1 cellular context compared by ENCODE assay signal in the genomic region with DNA sequence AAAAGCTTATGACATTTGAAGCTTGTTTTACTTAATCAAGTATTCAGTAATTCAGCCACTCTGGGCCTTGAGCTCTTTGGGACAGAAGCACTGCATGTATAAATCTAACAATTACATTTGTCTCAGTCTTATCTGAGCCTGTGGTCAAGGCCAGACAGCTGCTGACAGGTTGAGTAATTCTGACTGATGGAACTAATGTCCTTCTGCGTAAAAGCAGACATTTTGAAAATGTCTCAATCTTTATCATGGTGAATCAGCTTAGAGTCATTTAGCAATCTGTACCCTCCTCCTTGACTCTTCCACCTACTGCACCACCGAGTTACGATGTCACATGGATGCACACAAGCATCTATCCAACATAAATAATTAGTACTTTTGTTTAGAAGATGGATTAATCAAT.
TF ChIP-seq lines count a peak whose summit lies in the region.

No MANE protein-coding gene starts in this region.

TF ChIP-seq in K562, 482 proteins besides CTCF, POLR2A, EP300 and RAD21 (continued from another document and continues in another):
- TF ChIP-seq, protein P1, sequence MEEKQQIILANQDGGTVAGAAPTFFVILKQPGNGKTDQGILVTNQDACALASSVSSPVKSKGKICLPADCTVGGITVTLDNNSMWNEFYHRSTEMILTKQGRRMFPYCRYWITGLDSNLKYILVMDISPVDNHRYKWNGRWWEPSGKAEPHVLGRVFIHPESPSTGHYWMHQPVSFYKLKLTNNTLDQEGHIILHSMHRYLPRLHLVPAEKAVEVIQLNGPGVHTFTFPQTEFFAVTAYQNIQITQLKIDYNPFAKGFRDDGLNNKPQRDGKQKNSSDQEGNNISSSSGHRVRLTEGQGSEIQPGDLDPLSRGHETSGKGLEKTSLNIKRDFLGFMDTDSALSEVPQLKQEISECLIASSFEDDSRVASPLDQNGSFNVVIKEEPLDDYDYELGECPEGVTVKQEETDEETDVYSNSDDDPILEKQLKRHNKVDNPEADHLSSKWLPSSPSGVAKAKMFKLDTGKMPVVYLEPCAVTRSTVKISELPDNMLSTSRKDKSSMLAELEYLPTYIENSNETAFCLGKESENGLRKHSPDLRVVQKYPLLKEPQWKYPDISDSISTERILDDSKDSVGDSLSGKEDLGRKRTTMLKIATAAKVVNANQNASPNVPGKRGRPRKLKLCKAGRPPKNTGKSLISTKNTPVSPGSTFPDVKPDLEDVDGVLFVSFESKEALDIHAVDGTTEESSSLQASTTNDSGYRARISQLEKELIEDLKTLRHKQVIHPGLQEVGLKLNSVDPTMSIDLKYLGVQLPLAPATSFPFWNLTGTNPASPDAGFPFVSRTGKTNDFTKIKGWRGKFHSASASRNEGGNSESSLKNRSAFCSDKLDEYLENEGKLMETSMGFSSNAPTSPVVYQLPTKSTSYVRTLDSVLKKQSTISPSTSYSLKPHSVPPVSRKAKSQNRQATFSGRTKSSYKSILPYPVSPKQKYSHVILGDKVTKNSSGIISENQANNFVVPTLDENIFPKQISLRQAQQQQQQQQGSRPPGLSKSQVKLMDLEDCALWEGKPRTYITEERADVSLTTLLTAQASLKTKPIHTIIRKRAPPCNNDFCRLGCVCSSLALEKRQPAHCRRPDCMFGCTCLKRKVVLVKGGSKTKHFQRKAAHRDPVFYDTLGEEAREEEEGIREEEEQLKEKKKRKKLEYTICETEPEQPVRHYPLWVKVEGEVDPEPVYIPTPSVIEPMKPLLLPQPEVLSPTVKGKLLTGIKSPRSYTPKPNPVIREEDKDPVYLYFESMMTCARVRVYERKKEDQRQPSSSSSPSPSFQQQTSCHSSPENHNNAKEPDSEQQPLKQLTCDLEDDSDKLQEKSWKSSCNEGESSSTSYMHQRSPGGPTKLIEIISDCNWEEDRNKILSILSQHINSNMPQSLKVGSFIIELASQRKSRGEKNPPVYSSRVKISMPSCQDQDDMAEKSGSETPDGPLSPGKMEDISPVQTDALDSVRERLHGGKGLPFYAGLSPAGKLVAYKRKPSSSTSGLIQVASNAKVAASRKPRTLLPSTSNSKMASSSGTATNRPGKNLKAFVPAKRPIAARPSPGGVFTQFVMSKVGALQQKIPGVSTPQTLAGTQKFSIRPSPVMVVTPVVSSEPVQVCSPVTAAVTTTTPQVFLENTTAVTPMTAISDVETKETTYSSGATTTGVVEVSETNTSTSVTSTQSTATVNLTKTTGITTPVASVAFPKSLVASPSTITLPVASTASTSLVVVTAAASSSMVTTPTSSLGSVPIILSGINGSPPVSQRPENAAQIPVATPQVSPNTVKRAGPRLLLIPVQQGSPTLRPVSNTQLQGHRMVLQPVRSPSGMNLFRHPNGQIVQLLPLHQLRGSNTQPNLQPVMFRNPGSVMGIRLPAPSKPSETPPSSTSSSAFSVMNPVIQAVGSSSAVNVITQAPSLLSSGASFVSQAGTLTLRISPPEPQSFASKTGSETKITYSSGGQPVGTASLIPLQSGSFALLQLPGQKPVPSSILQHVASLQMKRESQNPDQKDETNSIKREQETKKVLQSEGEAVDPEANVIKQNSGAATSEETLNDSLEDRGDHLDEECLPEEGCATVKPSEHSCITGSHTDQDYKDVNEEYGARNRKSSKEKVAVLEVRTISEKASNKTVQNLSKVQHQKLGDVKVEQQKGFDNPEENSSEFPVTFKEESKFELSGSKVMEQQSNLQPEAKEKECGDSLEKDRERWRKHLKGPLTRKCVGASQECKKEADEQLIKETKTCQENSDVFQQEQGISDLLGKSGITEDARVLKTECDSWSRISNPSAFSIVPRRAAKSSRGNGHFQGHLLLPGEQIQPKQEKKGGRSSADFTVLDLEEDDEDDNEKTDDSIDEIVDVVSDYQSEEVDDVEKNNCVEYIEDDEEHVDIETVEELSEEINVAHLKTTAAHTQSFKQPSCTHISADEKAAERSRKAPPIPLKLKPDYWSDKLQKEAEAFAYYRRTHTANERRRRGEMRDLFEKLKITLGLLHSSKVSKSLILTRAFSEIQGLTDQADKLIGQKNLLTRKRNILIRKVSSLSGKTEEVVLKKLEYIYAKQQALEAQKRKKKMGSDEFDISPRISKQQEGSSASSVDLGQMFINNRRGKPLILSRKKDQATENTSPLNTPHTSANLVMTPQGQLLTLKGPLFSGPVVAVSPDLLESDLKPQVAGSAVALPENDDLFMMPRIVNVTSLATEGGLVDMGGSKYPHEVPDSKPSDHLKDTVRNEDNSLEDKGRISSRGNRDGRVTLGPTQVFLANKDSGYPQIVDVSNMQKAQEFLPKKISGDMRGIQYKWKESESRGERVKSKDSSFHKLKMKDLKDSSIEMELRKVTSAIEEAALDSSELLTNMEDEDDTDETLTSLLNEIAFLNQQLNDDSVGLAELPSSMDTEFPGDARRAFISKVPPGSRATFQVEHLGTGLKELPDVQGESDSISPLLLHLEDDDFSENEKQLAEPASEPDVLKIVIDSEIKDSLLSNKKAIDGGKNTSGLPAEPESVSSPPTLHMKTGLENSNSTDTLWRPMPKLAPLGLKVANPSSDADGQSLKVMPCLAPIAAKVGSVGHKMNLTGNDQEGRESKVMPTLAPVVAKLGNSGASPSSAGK (IDR thresholded peaks at IDR 0.05): 0 out of 2 replicates have a peak, but pooled peaks have one; percentile 6
- TF ChIP-seq, protein P2, sequence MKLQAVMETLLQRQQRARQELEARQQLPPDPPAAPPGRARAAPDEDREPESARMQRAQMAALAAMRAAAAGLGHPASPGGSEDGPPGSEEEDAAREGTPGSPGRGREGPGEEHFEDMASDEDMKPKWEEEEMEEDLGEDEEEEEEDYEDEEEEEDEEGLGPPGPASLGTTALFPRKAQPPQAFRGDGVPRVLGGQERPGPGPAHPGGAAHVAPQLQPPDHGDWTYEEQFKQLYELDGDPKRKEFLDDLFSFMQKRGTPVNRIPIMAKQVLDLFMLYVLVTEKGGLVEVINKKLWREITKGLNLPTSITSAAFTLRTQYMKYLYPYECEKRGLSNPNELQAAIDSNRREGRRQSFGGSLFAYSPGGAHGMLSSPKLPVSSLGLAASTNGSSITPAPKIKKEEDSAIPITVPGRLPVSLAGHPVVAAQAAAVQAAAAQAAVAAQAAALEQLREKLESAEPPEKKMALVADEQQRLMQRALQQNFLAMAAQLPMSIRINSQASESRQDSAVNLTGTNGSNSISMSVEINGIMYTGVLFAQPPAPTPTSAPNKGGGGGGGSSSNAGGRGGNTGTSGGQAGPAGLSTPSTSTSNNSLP (IDR thresholded peaks at IDR 0.05; ENCODE audit: borderline replicate concordance, low read depth, low read length): peak; percentile 95; the same call in 1 of the 2 replicates
- TF ChIP-seq ESRRA (IDR thresholded peaks at IDR 0.05; ENCODE audit: borderline replicate concordance, low read depth) (peak; percentile 98; the same call in 1 of the 2 replicates), MCM3 (IDR thresholded peaks at IDR 0.05) (no peak), JUND (IDR thresholded peaks at IDR 0.05; ENCODE audit: borderline replicate concordance, low read depth, low read length) (peak; percentile 92), JUND (tag; IDR thresholded peaks at IDR 0.05; ENCODE audit: borderline replicate concordance, low read depth, low read length) (peak; percentile 87; the same call in 2 of the 3 replicates), ZNF263 (CRISPR knock-in tag; IDR thresholded peaks at IDR 0.05; ENCODE audit: borderline replicate concordance) (0 out of 2 replicates have a peak, but pooled peaks have one; percentile 7), DNMT1 (IDR thresholded peaks at IDR 0.05) (no peak), KHSRP (IDR thresholded peaks at IDR 0.05) (peak; percentile 95), IFI16 (CRISPR knock-in tag; IDR thresholded peaks at IDR 0.05) (no peak), YY1 (IDR thresholded peaks at IDR 0.05; ENCODE audit: borderline replicate concordance in 1 of 3, control insufficient read depth in 1 of 3, extremely low read depth in 1 of 3, insufficient read depth in 3 of 3, insufficient read length in 1 of 3, insufficient replicate concordance in 2 of 3, low read depth in 1 of 3, low read length in 2 of 3) (peak in 1 of 3 experiments; percentile 81), ZNF41 (CRISPR knock-in tag; conservative IDR thresholded peaks at IDR 0.05) (peak; percentile 84), ZNF274 (IDR thresholded peaks at IDR 0.05; ENCODE audit: borderline replicate concordance, low read depth, low read length) (peak; percentile 55; the same call in 1 of the 2 replicates), MYNN (IDR thresholded peaks at IDR 0.05) (peak; percentile 68), MYNN (CRISPR knock-in tag; IDR thresholded peaks at IDR 0.05) (no peak), CBX1 (IDR thresholded peaks at IDR 0.05; ENCODE audit: low read depth) (peak; percentile 45; the same call in 1 of the 2 replicates), NR2C1 (IDR thresholded peaks at IDR 0.05) (peak; percentile 52), NR2C1 (tag; IDR thresholded peaks at IDR 0.05) (peak; percentile 77), ETV1 (tag; conservative IDR thresholded peaks at IDR 0.05; ENCODE audit: low read depth) (peak; percentile 63), TEAD1 (CRISPR knock-in tag; IDR thresholded peaks at IDR 0.05) (peak in 1 of 2 experiments; percentile 97; a peak in 2 of 4 replicates), FOXK2 (conservative IDR thresholded peaks at IDR 0.05 in 1 of 2, IDR thresholded peaks at IDR 0.05 in 1 of 2; ENCODE audit: low read depth in 2 of 2) (peak in 1 of 2 experiments; percentile 33; a peak in 1 of 4 replicates)
- TF ChIP-seq, protein P3, sequence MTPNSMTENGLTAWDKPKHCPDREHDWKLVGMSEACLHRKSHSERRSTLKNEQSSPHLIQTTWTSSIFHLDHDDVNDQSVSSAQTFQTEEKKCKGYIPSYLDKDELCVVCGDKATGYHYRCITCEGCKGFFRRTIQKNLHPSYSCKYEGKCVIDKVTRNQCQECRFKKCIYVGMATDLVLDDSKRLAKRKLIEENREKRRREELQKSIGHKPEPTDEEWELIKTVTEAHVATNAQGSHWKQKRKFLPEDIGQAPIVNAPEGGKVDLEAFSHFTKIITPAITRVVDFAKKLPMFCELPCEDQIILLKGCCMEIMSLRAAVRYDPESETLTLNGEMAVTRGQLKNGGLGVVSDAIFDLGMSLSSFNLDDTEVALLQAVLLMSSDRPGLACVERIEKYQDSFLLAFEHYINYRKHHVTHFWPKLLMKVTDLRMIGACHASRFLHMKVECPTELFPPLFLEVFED (CRISPR knock-in tag; conservative IDR thresholded peaks at IDR 0.05): peak; percentile 97
- TF ChIP-seq, protein P4, sequence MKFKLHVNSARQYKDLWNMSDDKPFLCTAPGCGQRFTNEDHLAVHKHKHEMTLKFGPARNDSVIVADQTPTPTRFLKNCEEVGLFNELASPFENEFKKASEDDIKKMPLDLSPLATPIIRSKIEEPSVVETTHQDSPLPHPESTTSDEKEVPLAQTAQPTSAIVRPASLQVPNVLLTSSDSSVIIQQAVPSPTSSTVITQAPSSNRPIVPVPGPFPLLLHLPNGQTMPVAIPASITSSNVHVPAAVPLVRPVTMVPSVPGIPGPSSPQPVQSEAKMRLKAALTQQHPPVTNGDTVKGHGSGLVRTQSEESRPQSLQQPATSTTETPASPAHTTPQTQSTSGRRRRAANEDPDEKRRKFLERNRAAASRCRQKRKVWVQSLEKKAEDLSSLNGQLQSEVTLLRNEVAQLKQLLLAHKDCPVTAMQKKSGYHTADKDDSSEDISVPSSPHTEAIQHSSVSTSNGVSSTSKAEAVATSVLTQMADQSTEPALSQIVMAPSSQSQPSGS (CRISPR knock-in tag; IDR thresholded peaks at IDR 0.05): no peak
- TF ChIP-seq, protein P5, sequence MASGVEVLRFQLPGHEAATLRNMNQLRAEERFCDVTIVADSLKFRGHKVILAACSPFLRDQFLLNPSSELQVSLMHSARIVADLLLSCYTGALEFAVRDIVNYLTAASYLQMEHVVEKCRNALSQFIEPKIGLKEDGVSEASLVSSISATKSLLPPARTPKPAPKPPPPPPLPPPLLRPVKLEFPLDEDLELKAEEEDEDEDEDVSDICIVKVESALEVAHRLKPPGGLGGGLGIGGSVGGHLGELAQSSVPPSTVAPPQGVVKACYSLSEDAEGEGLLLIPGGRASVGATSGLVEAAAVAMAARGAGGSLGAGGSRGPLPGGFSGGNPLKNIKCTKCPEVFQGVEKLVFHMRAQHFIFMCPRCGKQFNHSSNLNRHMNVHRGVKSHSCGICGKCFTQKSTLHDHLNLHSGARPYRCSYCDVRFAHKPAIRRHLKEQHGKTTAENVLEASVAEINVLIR (CRISPR knock-in tag; IDR thresholded peaks at IDR 0.05): peak; percentile 92
- TF ChIP-seq, protein P6, sequence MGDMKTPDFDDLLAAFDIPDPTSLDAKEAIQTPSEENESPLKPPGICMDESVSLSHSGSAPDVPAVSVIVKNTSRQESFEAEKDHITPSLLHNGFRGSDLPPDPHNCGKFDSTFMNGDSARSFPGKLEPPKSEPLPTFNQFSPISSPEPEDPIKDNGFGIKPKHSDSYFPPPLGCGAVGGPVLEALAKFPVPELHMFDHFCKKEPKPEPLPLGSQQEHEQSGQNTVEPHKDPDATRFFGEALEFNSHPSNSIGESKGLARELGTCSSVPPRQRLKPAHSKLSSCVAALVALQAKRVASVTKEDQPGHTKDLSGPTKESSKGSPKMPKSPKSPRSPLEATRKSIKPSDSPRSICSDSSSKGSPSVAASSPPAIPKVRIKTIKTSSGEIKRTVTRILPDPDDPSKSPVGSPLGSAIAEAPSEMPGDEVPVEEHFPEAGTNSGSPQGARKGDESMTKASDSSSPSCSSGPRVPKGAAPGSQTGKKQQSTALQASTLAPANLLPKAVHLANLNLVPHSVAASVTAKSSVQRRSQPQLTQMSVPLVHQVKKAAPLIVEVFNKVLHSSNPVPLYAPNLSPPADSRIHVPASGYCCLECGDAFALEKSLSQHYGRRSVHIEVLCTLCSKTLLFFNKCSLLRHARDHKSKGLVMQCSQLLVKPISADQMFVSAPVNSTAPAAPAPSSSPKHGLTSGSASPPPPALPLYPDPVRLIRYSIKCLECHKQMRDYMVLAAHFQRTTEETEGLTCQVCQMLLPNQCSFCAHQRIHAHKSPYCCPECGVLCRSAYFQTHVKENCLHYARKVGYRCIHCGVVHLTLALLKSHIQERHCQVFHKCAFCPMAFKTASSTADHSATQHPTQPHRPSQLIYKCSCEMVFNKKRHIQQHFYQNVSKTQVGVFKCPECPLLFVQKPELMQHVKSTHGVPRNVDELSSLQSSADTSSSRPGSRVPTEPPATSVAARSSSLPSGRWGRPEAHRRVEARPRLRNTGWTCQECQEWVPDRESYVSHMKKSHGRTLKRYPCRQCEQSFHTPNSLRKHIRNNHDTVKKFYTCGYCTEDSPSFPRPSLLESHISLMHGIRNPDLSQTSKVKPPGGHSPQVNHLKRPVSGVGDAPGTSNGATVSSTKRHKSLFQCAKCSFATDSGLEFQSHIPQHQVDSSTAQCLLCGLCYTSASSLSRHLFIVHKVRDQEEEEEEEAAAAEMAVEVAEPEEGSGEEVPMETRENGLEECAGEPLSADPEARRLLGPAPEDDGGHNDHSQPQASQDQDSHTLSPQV (IDR thresholded peaks at IDR 0.05): no peak
